ENCODE assay signal across 8 cellular contexts in the genomic region with DNA sequence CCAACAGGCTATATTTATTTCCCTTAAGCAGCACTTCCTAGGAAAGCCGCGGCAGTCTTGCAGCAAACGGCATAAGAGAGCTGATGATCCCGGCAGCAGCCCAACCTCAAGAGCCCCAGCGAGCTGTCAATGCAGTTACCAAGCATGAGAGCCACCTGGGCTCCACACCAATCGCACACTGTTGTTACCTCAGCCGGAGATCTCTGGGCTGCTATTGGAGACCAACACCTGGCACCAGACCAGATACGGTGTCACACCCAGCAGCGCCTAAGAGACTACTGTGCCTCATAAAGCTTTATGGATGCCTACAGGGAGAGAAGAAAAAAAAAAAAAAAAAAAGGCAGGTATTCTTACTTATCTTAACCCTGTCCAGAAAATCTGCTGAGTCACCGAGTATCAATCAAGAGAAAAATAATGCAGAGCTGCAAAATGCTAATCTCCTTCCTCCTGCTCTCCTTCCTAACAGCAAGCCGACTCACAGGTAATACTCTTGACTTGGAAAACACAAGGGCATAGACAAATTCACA. TPM values are rescaled to one million over a fixed set of nuclear protein-coding genes. Genes with fewer than 3 reads are reported as not detected.
DNase-seq lines count a peak whose midpoint lies in the region; ATAC-seq and TF ChIP-seq lines count a peak whose summit lies in the region.

No MANE protein-coding gene starts in this region.

- H3K4me3 ChIP-seq in HUES6 (ENCODE audit: low read depth, low read length) (no peak overlapping the region), coronary artery (peak overlapping the region; percentile 50)

- TF ChIP-seq CTCF in coronary artery (IDR thresholded peaks at IDR 0.05): no peak

- H3K9me3 ChIP-seq in HUES6 (ENCODE audit: control insufficient read depth, insufficient read depth, low read depth, low read length): no peaks in the 10 kb centered on the region

- peak overlapping the region; percentile 53; the same call in 1 of the 2 replicates for H3K27ac ChIP-seq in HUES6 (ENCODE audit: low read depth, low read length)
- H3K27ac ChIP-seq in coronary artery: peak overlapping the region in 1 of 2 donors; percentile 33

- peaks cover 14% of the 10 kb centered on the region for H3K36me3 ChIP-seq in HUES6 (ENCODE audit: control insufficient read depth, insufficient read depth, low read length)

- DNase-seq in Caki2 (ENCODE audit: low read depth): peak; percentile 94
- peak; percentile 62 to 69 for DNase-seq in NOMO-1 (lab: John Stamatoyannopoulos, UW; ENCODE audit: unreplicated experiment in 2 of 2)
- no peak for DNase-seq in coronary artery (ENCODE audit: low spot score)
- peak in 1 of 2 donors; percentile 12 for DNase-seq in memory B cell (ENCODE audit: low spot score in 2 of 2)
- DNase-seq in activated gamma-delta T cell treated with Interleukin-2 at 50 U/mL for 16 hours: no peak
- DNase-seq in posterior vena cava (ENCODE audit: low spot score): no peak

- H3K4me1 Mint-ChIP-seq in memory B cell: peaks cover 24% of the 10 kb centered on the region

- H3K4me1 ChIP-seq in HUES6 (ENCODE audit: control insufficient read depth, insufficient read depth, low read length): peaks cover 7% of the 10 kb centered on the region; the same call in 1 of the 2 replicates

- no peaks in the 10 kb centered on the region for H3K9me3 Mint-ChIP-seq in memory B cell

- in situ Hi-C loops in Caki2 (cut with HindIII; ENCODE audit: low pct_unique_long_range_greater_than_20kb, low sequenced_read_pairs): no loop called here

- peak overlapping the region; percentile 3 for H3K9ac ChIP-seq in HUES6 (ENCODE audit: low read length)

- intact Hi-C loops in posterior vena cava (cut with DNase I): no loop called here

- peaks cover 6% of the 10 kb centered on the region for H3K36me3 Mint-ChIP-seq in memory B cell

- H3K27ac Mint-ChIP-seq in memory B cell: peak overlapping the region; percentile 5

- no peaks in the 10 kb centered on the region for H3K27me3 Mint-ChIP-seq in memory B cell

- ATAC-seq in GM19467 (IDR thresholded peaks at IDR 0.05; ENCODE audit: unreplicated experiment) (peak; percentile 72), memory B cell (ENCODE audit: low read depth) (peak; percentile 91)

- peak overlapping the region; percentile 21 for H3K4me3 Mint-ChIP-seq in memory B cell

- no peaks in the 10 kb centered on the region for H3K27me3 ChIP-seq in HUES6 (ENCODE audit: control insufficient read depth, insufficient read depth, low read length)

RNA-seq across cellular contexts. Expression of gene ABCC5, which starts 11.6 kb away (rescaled TPM):
- 2.2 and 11.1 TPM in 2 replicates for total RNA-seq in Caki2 (2014; rRNA removed; shearing (Covaris generic); ENCODE audit: low replicate concordance)
- total RNA-seq in posterior vena cava: 10 to 100 TPM; 17.5 to 20.0 TPM

RNA-seq across cellular contexts. Expression of gene HTR3D, which starts 25.5 kb away (rescaled TPM):
- not detected in 2 replicates for total RNA-seq in Caki2 (2014; rRNA removed; shearing (Covaris generic); ENCODE audit: low replicate concordance)
- total RNA-seq in posterior vena cava: not detected

RNA-seq across cellular contexts. Expression of gene HTR3C, which starts 46.8 kb away (rescaled TPM):
- total RNA-seq in Caki2 (2014; rRNA removed; shearing (Covaris generic); ENCODE audit: low replicate concordance): not detected in 2 replicates
- total RNA-seq in posterior vena cava: not detected

Comparison
In these comparisons a context has a peak if more than half of its experiments do, and no peak if none do; other contexts are left out.
1. DNase-seq: peak in Caki2 (single experiment) and NOMO-1 (2 of 2); none in coronary artery (single experiment), activated gamma-delta T cell treated with Interleukin-2 at 50 U/mL for 16 hours (single experiment) and posterior vena cava (single experiment).